In the genomic region with DNA sequence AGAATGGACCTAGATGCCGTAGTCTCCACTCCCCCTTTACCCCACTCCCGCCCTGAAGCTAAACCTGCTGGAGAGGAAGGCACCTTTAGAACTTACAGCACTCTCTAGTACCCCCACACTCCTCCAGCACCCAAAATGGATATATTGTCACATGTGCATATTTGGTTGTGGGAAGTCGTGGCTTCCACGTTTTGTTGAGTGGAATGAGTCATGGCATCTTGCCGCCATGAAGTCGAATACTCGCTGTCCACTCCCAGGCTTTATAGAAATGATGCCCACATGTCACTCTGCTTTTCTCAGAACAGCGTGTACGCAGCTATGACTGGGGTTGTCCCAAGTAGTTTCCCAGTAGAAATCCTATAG, we compare ENCODE assay signal across 8 cellular contexts. TPM values are rescaled to one million over a fixed set of nuclear protein-coding genes. Genes with fewer than 3 reads are reported as not detected.
DNase-seq lines count a peak whose midpoint lies in the region; ATAC-seq and TF ChIP-seq lines count a peak whose summit lies in the region.

No MANE protein-coding gene starts in this region.

- peak overlapping the region; percentile 100 for H3K4me2 ChIP-seq in GM23248 (ENCODE audit: unreplicated experiment)

- H3K9ac ChIP-seq in GM23248, result peak overlapping the region; percentile 92
- H3K9ac ChIP-seq in endocrine pancreas (ENCODE audit: control insufficient read depth, insufficient read depth, low read length), result peak overlapping the region; percentile 96

- TF ChIP-seq CTCF in mucosa of descending colon (IDR thresholded peaks at IDR 0.05), result no peak

- WGBS in GM23248 (ENCODE audit: low coverage in 1 of 2, low lambda C conversion rate in 2 of 2, missing lambda C conversion rate in 2 of 2), 2 experiments, result 2 to 3% methylated on average over 9 of the region's 9 CpGs

- peak; percentile 86 for DNase-seq in GM23248
- DNase-seq in Kasumi-1 (lab: John Stamatoyannopoulos, UW), result peak; percentile 26 to 43
- peak in 1 of 3 donors; percentile 50 for DNase-seq in mucosa of descending colon
- DNase-seq in stimulated activated naive CD4-positive, alpha-beta T cell treated with Interleukin-2 at 50 U/mL for 16 hours (lab: John Stamatoyannopoulos, UW), result peak; percentile 44
- no peak for DNase-seq in NCI-H128 (lab: John Stamatoyannopoulos, UW; ENCODE audit: unreplicated experiment)

- peak overlapping the region; percentile 92 for H3K27ac ChIP-seq in GM23248

- H3K4me3 ChIP-seq in GM08714 (ENCODE audit: low read length), result peak overlapping the region; percentile 72
- H3K4me3 ChIP-seq in GM23248, result peak overlapping the region; percentile 79
- peak overlapping the region; percentile 99 for H3K4me3 ChIP-seq in endocrine pancreas (ENCODE audit: control insufficient read depth, insufficient read depth, low read length)
- peak overlapping the region; percentile 56 for H3K4me3 ChIP-seq in mucosa of descending colon

- in situ Hi-C loops in GM23248 (cut with MboI), result no loop called here

- H3F3A ChIP-seq in GM23248 (ENCODE audit: insufficient read depth), result peaks cover 20% of the 10 kb centered on the region

- H4K20me1 ChIP-seq in GM23248 (ENCODE audit: insufficient read depth), result no peaks in the 10 kb centered on the region

- ATAC-seq in activated CD4-positive, CD25-positive, alpha-beta regulatory T cell treated with anti-CD3 and anti-CD28 coated beads, Interleukin-2, amount 50 U/mL, for 24 hours, result peak; percentile 36 to 57
- ATAC-seq in mucosa of descending colon, result peak; percentile 63

- H3K79me2 ChIP-seq in GM23248 (ENCODE audit: insufficient read depth), result peaks cover 92% of the 10 kb centered on the region

- H3K9me2 ChIP-seq in GM23248 (ENCODE audit: insufficient read depth), result no peaks in the 10 kb centered on the region

- intact Hi-C loops in mucosa of descending colon (cut with DNase I, micrococcal nuclease), result no loop called here

- H3K9me3 ChIP-seq in GM23248 (ENCODE audit: low read depth) (no peaks in the 10 kb centered on the region), endocrine pancreas (ENCODE audit: control insufficient read depth, low read length) (no peaks in the 10 kb centered on the region), mucosa of descending colon (peaks cover 5% of the 10 kb centered on the region)

- H3K27me3 ChIP-seq in GM23248 (replicated peaks; ENCODE audit: insufficient read depth) (no peaks in the 10 kb centered on the region), endocrine pancreas (ENCODE audit: control insufficient read depth, insufficient read depth, low read length) (no peaks in the 10 kb centered on the region)

- peak overlapping the region; percentile 91 for H2AFZ ChIP-seq in GM23248

- H3K36me3 ChIP-seq in GM23248 (ENCODE audit: low read depth) (peaks cover 15% of the 10 kb centered on the region), endocrine pancreas (ENCODE audit: control insufficient read depth, insufficient read depth, low read length) (peaks cover 6% of the 10 kb centered on the region), mucosa of descending colon (ENCODE audit: low read depth) (no peaks in the 10 kb centered on the region)

- H3K4me1 ChIP-seq in GM23248 (ENCODE audit: insufficient read depth) (peaks cover 28% of the 10 kb centered on the region), endocrine pancreas (ENCODE audit: control insufficient read depth, insufficient read depth, low read length) (peaks cover 22% of the 10 kb centered on the region), mucosa of descending colon (ENCODE audit: low read depth) (peaks cover 20% of the 10 kb centered on the region)

RNA-seq across cellular contexts. Expression of gene ABCE1, which starts 0.5 kb away (rescaled TPM):
- total RNA-seq in GM23248 (2014; rRNA removed; shearing (Covaris generic)), result 91.4 and 130 TPM in 2 replicates
- polyA plus RNA-seq in GM23248 (2016; fragmentation: Nextera tagmentation; extraction: Ambion mirVana), result 65.3 and 65.5 TPM in 2 replicates
- 10 to 100 TPM; 23.6 to 29.1 (median 25.1) TPM for total RNA-seq in mucosa of descending colon

RNA-seq across cellular contexts. Expression of gene ANAPC10, which starts 0.7 kb away (rescaled TPM):
- 15.2 and 22.4 TPM in 2 replicates for total RNA-seq in GM23248 (2014; rRNA removed; shearing (Covaris generic))
- polyA plus RNA-seq in GM23248 (2016; fragmentation: Nextera tagmentation; extraction: Ambion mirVana), result 28.7 and 31.7 TPM in 2 replicates
- total RNA-seq in mucosa of descending colon, result 10 to 100 TPM; 12.6 to 14.7 (median 13.5) TPM
